18 cellular contexts compared by ENCODE assay signal in the genomic region with DNA sequence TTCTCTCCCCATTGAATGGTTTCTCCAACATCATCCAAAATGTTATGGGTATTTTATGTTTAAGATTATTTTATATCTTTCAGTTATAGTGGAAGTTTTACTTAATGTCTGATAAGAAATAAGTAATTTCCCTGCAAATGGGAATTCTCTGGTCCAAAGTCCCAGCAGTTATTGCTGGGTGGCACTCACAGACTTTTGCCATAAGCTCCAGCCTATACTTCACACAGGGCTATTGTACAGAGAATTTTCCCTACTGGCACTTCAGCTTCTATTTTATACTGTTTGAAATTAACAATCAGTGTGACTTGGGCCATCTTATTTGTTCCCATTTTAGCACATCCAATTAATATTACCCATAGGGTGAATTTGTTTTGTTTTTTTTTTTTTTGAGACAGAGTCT. TPM values are rescaled to one million over a fixed set of nuclear protein-coding genes. Genes with fewer than 3 reads are reported as not detected.
DNase-seq lines count a peak whose midpoint lies in the region; ATAC-seq and TF ChIP-seq lines count a peak whose summit lies in the region.
"Had no signal": no experiment of that assay in that cellular context is flagged by ENCODE, and none has a peak within 500 bp of the region (broad histone marks: within the 10 kb centered on the region; RNA-seq: fewer than 3 reads in every experiment).

No MANE protein-coding gene starts in this region.

- no peaks in the 10 kb centered on the region for H3K27me3 ChIP-seq in transverse colon
- H3K27me3 ChIP-seq: BLaER1 treated with 17β-estradiol and CSF1 and Interleukin-3, amounts not matched to agents 10 nM and 100 nM had no signal

- intact Hi-C loops in mucosa of descending colon (cut with DNase I, micrococcal nuclease) (no loop called here), transverse colon (cut with DNase I; ENCODE audit: low total_unique reads) (no loop called here)

- H3K4me1 ChIP-seq in mucosa of descending colon (ENCODE audit: low read depth) = peaks cover 12% of the 10 kb centered on the region
- peaks cover 0 to 10% (median 0%) of the 10 kb centered on the region in 4 donors for H3K4me1 ChIP-seq in transverse colon
- H3K4me1 ChIP-seq: A549, Caco-2 had no signal

- H3K27ac Mint-ChIP-seq in T-helper 17 cell = peak overlapping the region; percentile 2
- H3K27ac Mint-ChIP-seq: B cell; CD4-positive, alpha-beta T cell; CD8-positive, alpha-beta T cell had no signal

- H3K4me3 ChIP-seq in mucosa of descending colon (no peak overlapping the region), transverse colon (no peak overlapping the region)
- H3K4me3 ChIP-seq: A549 had no signal

- H3K27me3 Mint-ChIP-seq in T-helper 17 cell = no peaks in the 10 kb centered on the region

- H3K9me3 ChIP-seq in T-helper 17 cell (ENCODE audit: control insufficient read depth, low read length, poor library complexity, severe bottlenecking) = no peaks in the 10 kb centered on the region
- H3K9me3 ChIP-seq in mucosa of descending colon = no peaks in the 10 kb centered on the region
- H3K9me3 ChIP-seq in transverse colon = no peaks in the 10 kb centered on the region
- H3K9me3 ChIP-seq: A549, Caco-2 had no signal

- TF ChIP-seq POLR2A in transverse colon (IDR thresholded peaks at IDR 0.05) = no peak

- H3K27ac ChIP-seq in transverse colon = peak overlapping the region in 3 of 4 donors; percentile 8 to 46 (median 34)
- H3K27ac ChIP-seq: 22Rv1, A549, C4-2B had no signal

- in situ Hi-C loops in transverse colon (cut with MboI; ENCODE audit: low pct_ligation_motif_present in 1 of 4, low pct_unique_long_range_greater_than_20kb in 1 of 4, low sequenced_read_pairs in 3 of 4) = no loop called here

- H3K4me1 Mint-ChIP-seq in T-helper 17 cell = no peaks in the 10 kb centered on the region
- H3K4me1 Mint-ChIP-seq: B cell had no signal

- DNase-seq in T-helper 17 cell (no peak), mucosa of descending colon (no peak), transverse colon (no peak)
- DNase-seq: AML-193; Caco-2; Calu3; CD4-positive, alpha-beta T cell; CD8-positive, alpha-beta T cell; DMS79 treated with DMSO at 0.1 percent for 48 hours; GF-D8 had no signal

- no peak for ATAC-seq in T-helper 17 cell
- ATAC-seq in mucosa of descending colon = peak; percentile 78
- ATAC-seq in GM18873 (IDR thresholded peaks at IDR 0.05; ENCODE audit: low FRiP score, unreplicated experiment) = no peak
- ATAC-seq in HG02840 (IDR thresholded peaks at IDR 0.05; ENCODE audit: low FRiP score, unreplicated experiment) = no peak
- ATAC-seq: A549; CD8-positive, alpha-beta T cell had no signal

- H3K4me3 Mint-ChIP-seq in T-helper 17 cell = no peak overlapping the region
- H3K4me3 Mint-ChIP-seq: B cell; CD4-positive, alpha-beta T cell; CD8-positive, alpha-beta T cell had no signal

- TF ChIP-seq CTCF in mucosa of descending colon (IDR thresholded peaks at IDR 0.05) (no peak), transverse colon (IDR thresholded peaks at IDR 0.05) (no peak)

- no peaks in the 10 kb centered on the region for H3K36me3 Mint-ChIP-seq in T-helper 17 cell (ENCODE audit: low read depth)
- H3K36me3 Mint-ChIP-seq: CD8-positive, alpha-beta T cell had no signal

- TF ChIP-seq EP300 in transverse colon (IDR thresholded peaks at IDR 0.05; ENCODE audit: low read depth) = no peak

- H3K36me3 ChIP-seq in mucosa of descending colon (ENCODE audit: low read depth) (no peaks in the 10 kb centered on the region), transverse colon (no peaks in the 10 kb centered on the region)

RNA-seq across cellular contexts. Expression of a gene that starts 32.9 kb away (rescaled TPM):
- total RNA-seq in T-helper 17 cell (1 to 10 TPM; 1.4 to 9.2 TPM), mucosa of descending colon (10 to 100 TPM; 35.8 to 92.8 (median 90.9) TPM), transverse colon (10 to 100 TPM in 3 of 4 donors, 1 to 10 TPM in 1; 3.6 to 92.4 (median 45.6) TPM)
- total RNA-seq: A172 had no signal

RNA-seq across cellular contexts. Expression of a gene that starts 35.5 kb away (rescaled TPM):
- total RNA-seq in T-helper 17 cell = 10 to 100 TPM; 43.2 to 45.0 TPM
- total RNA-seq in mucosa of descending colon = 10 to 100 TPM; 65.5 to 96.9 (median 93.8) TPM
- total RNA-seq in transverse colon = 10 to 100 TPM; 39.4 to 75.5 (median 52.6) TPM

RNA-seq across cellular contexts. Expression of a gene that starts 35.7 kb away (rescaled TPM):
- 10 to 100 TPM; 47.5 to 59.0 TPM for total RNA-seq in T-helper 17 cell
- 10 to 100 TPM; 18.8 to 32.5 (median 21.2) TPM for total RNA-seq in mucosa of descending colon
- total RNA-seq in transverse colon = 10 to 100 TPM; 20.1 to 42.5 (median 37.4) TPM

RNA-seq across cellular contexts. Expression of a gene that starts 39.2 kb away (rescaled TPM):
- total RNA-seq in T-helper 17 cell (10 to 100 TPM; 18.3 to 23.1 TPM), mucosa of descending colon (10 to 100 TPM; 13.6 to 21.7 (median 16.8) TPM), transverse colon (10 to 100 TPM in 3 of 4 donors, under 1 TPM in 1; 0.75 to 99.2 (median 40.2) TPM)

RNA-seq across cellular contexts. Expression of a gene that starts 42.8 kb away (rescaled TPM):
- total RNA-seq in T-helper 17 cell (10 to 100 TPM; 29.9 to 33.2 TPM), mucosa of descending colon (10 to 100 TPM; 27.9 to 38.0 (median 31.8) TPM), transverse colon (10 to 100 TPM; 19.9 to 36.3 (median 26.5) TPM)
